Comparison of ENCODE assay signal across 13 cellular contexts in genomic region chr3:58216496-58217197, GRCh38. TPM values are rescaled to one million over a fixed set of nuclear protein-coding genes. Genes with fewer than 3 reads are reported as not detected.
DNase-seq lines count a peak whose midpoint lies in the region; ATAC-seq and TF ChIP-seq lines count a peak whose summit lies in the region.
"Had no signal": no experiment of that assay in that cellular context is flagged by ENCODE, and none has a peak within 500 bp of the region (broad histone marks: within the 10 kb centered on the region; RNA-seq: fewer than 3 reads in every experiment).

No MANE protein-coding gene starts in this region.

- no peak overlapping the region for H3K4ac ChIP-seq in mesenchymal stem cell (ENCODE audit: low read depth in 1 of 2, low read length in 2 of 2)

- H3K18ac ChIP-seq in mesenchymal stem cell (ENCODE audit: low read depth in 1 of 2, low read length in 2 of 2) = no peak overlapping the region

- H2AFZ ChIP-seq in GM23248 (peak overlapping the region; percentile 54; the same call in 1 of the 2 replicates), osteoblast (ENCODE audit: low read length) (no peak overlapping the region), mesenchymal stem cell (ENCODE audit: low read depth, low read length) (no peak overlapping the region)

- H2BK12ac ChIP-seq in mesenchymal stem cell (ENCODE audit: low read length in 2 of 2) = no peak overlapping the region

- POLR2A ChIA-PET in Panc1 (lab: Charles Lee) = interaction anchor here (0.6 kb wide), 2 partner anchors 50 to 193 kb away, joined by 8 to 10 read pairs; no protein-coding TSS in a partner anchor

- H2BK120ac ChIP-seq in mesenchymal stem cell (ENCODE audit: low read depth, low read length) = no peak overlapping the region

- peak; percentile 16 for DNase-seq in GM23248
- DNase-seq in Panc1 (ENCODE audit: low read depth, low spot score) = no peak
- DNase-seq in esophagus squamous epithelium (lab: John Stamatoyannopoulos, UW) = no peak
- no peak for DNase-seq in osteoblast (ENCODE audit: insufficient read length, low spot score, missing footprints)
- no peak for DNase-seq in islet precursor cell
- DNase-seq in mesenchymal stem cell = no peak

- H2BK5ac ChIP-seq in mesenchymal stem cell (ENCODE audit: low read depth, low read length, poor library complexity, severe bottlenecking) = no peak overlapping the region

- H3K4me2 ChIP-seq in GM23248 (ENCODE audit: unreplicated experiment) = no peak overlapping the region
- peak overlapping the region; percentile 76 for H3K4me2 ChIP-seq in osteoblast (ENCODE audit: insufficient read depth, low read length)
- no peak overlapping the region for H3K4me2 ChIP-seq in mesenchymal stem cell (ENCODE audit: low read length, poor library complexity, severe bottlenecking)

- H3K9me3 ChIP-seq in GM23248 (ENCODE audit: low read depth) (no peaks in the 10 kb centered on the region), Panc1 (ENCODE audit: control insufficient read depth, insufficient read depth, low read depth, low read length) (no peaks in the 10 kb centered on the region), esophagus squamous epithelium (no peaks in the 10 kb centered on the region), osteoblast (ENCODE audit: low read depth, low read length) (no peaks in the 10 kb centered on the region), mesenchymal stem cell (ENCODE audit: control insufficient read depth, low read length) (no peaks in the 10 kb centered on the region)
- H3K9me3 ChIP-seq: tibial artery had no signal

- no peak overlapping the region for H3K23ac ChIP-seq in mesenchymal stem cell (ENCODE audit: low read length in 2 of 2)

- no peak overlapping the region for H3K9ac ChIP-seq in GM23248
- H3K9ac ChIP-seq in mesenchymal stem cell (ENCODE audit: low read length) = no peak overlapping the region

- H3K14ac ChIP-seq in mesenchymal stem cell (ENCODE audit: low read length in 2 of 2) = no peak overlapping the region

- H3K79me2 ChIP-seq in GM23248 (ENCODE audit: insufficient read depth) (no peaks in the 10 kb centered on the region), osteoblast (ENCODE audit: insufficient read depth, low read length) (no peaks in the 10 kb centered on the region)

- H2BK15ac ChIP-seq in mesenchymal stem cell (ENCODE audit: low read depth, poor library complexity, severe bottlenecking) = no peak overlapping the region

- WGBS in GM23248 (ENCODE audit: low coverage in 1 of 2, low lambda C conversion rate in 2 of 2, missing lambda C conversion rate in 2 of 2), 2 experiments = 51 to 52% methylated on average over 10 of the region's 10 CpGs
- 47 to 53% methylated on average over 10 of the region's 10 CpGs for WGBS in esophagus squamous epithelium, 2 donors
- 79% methylated on average over 10 of the region's 10 CpGs for WGBS in mesenchymal stem cell

- H3K36me3 ChIP-seq in GM23248 (ENCODE audit: low read depth) = no peaks in the 10 kb centered on the region
- H3K36me3 ChIP-seq in Panc1 (ENCODE audit: control insufficient read depth, insufficient read depth, low read length) = no peaks in the 10 kb centered on the region
- H3K36me3 ChIP-seq in esophagus squamous epithelium = no peaks in the 10 kb centered on the region
- H3K36me3 ChIP-seq in osteoblast (ENCODE audit: insufficient read depth, low read length) = no peaks in the 10 kb centered on the region
- H3K36me3 ChIP-seq in mesenchymal stem cell (ENCODE audit: control insufficient read depth in 1 of 2, insufficient read depth in 2 of 2, low read depth in 1 of 2, low read length in 2 of 2) = no peaks in the 10 kb centered on the region
- H3K36me3 ChIP-seq: tibial artery had no signal

- no peak overlapping the region for H3K27ac ChIP-seq in GM23248
- H3K27ac ChIP-seq in Panc1 (ENCODE audit: low read length) = peak overlapping the region; percentile 17; the same call in 1 of the 2 replicates
- H3K27ac ChIP-seq in esophagus squamous epithelium = peak overlapping the region; percentile 80 to 93 (median 88)
- no peak overlapping the region for H3K27ac ChIP-seq in osteoblast (ENCODE audit: low read depth, low read length)
- H3K27ac ChIP-seq in mesenchymal stem cell (ENCODE audit: low read length, poor library complexity, severe bottlenecking) = no peak overlapping the region

- no TSS peak for BruUV-seq in Panc1 (replicated peaks; lab: Mats Ljungman, UMichigan)

- no peak for TF ChIP-seq CTCF in Panc1 (IDR thresholded peaks at IDR 0.05)
- TF ChIP-seq CTCF in esophagus squamous epithelium (IDR thresholded peaks at IDR 0.05) = no peak
- TF ChIP-seq CTCF in osteoblast (IDR thresholded peaks at IDR 0.05; ENCODE audit: extremely low read depth, low read depth, low read length) = no peak

- intact Hi-C loops in Panc1 (cut with micrococcal nuclease; ENCODE audit: unreplicated experiment) (no loop called here), esophagus squamous epithelium (cut with DNase I) (no loop called here)

- no peaks in the 10 kb centered on the region for H3K4me1 ChIP-seq in GM23248 (ENCODE audit: insufficient read depth)
- H3K4me1 ChIP-seq in Panc1 (ENCODE audit: control insufficient read depth, insufficient read depth, low read length) = peaks cover 7% of the 10 kb centered on the region; the same call in 1 of the 2 replicates
- H3K4me1 ChIP-seq in esophagus squamous epithelium = peaks cover 18 to 55% (median 38%) of the 10 kb centered on the region in 3 donors
- peaks cover 8% of the 10 kb centered on the region for H3K4me1 ChIP-seq in osteoblast (ENCODE audit: insufficient read depth, low read length)
- H3K4me1 ChIP-seq in mesenchymal stem cell (ENCODE audit: control insufficient read depth, insufficient read depth, low read depth, low read length) = peaks cover 6% of the 10 kb centered on the region

- no peak for TF ChIP-seq POLR2A in esophagus squamous epithelium (IDR thresholded peaks at IDR 0.05)

- H3K9me2 ChIP-seq in GM23248 (ENCODE audit: insufficient read depth) = no peaks in the 10 kb centered on the region

- H2AK5ac ChIP-seq in mesenchymal stem cell (ENCODE audit: low read length, severe bottlenecking) = no peak overlapping the region

- ATAC-seq in Panc1 = no peak
- ATAC-seq in HG03039 (IDR thresholded peaks at IDR 0.05; ENCODE audit: unreplicated experiment) = no peak
- ATAC-seq in HG02571 (IDR thresholded peaks at IDR 0.05; ENCODE audit: unreplicated experiment) = no peak

- no peaks in the 10 kb centered on the region for H3K79me1 ChIP-seq in mesenchymal stem cell (replicated peaks; ENCODE audit: low read length, poor library complexity, severe bottlenecking)

- CTCF ChIA-PET in Panc1 (lab: Charles Lee) = interaction anchor here (1.3 kb wide), 1 partner anchor 28 kb away, joined by 12 read pairs; no protein-coding TSS in a partner anchor

- H4K20me1 ChIP-seq in GM23248 (ENCODE audit: insufficient read depth) (no peaks in the 10 kb centered on the region), osteoblast (ENCODE audit: insufficient read depth, low read length) (no peaks in the 10 kb centered on the region)

- no peak overlapping the region for H4K91ac ChIP-seq in mesenchymal stem cell (ENCODE audit: low read length)

- no peak overlapping the region for H4K8ac ChIP-seq in mesenchymal stem cell (ENCODE audit: low read length)

- no peaks in the 10 kb centered on the region for H3F3A ChIP-seq in GM23248 (ENCODE audit: insufficient read depth)

- in situ Hi-C loops in GM23248 (cut with MboI) = no loop called here
- in situ Hi-C loops in Panc1 (cut with HindIII; ENCODE audit: low pct_unique_long_range_greater_than_20kb, low sequenced_read_pairs) = no loop called here

- peaks cover 4% of the 10 kb centered on the region; the same call in 1 of the 2 replicates for H3K27me3 ChIP-seq in GM23248 (replicated peaks; ENCODE audit: insufficient read depth)
- no peaks in the 10 kb centered on the region for H3K27me3 ChIP-seq in Panc1 (ENCODE audit: control insufficient read depth, insufficient read depth, low read length)
- no peaks in the 10 kb centered on the region for H3K27me3 ChIP-seq in esophagus squamous epithelium
- H3K27me3 ChIP-seq in osteoblast (ENCODE audit: insufficient read depth, low read length) = peaks cover 18% of the 10 kb centered on the region
- H3K27me3 ChIP-seq in mesenchymal stem cell (ENCODE audit: control insufficient read depth in 1 of 2, insufficient read depth in 1 of 2, low read length in 2 of 2) = peaks cover 0 to 25% of the 10 kb centered on the region in 2 experiments
- H3K27me3 ChIP-seq: tibial artery had no signal

- H3K4me3 ChIP-seq in GM23248 (no peak overlapping the region), Panc1 (ENCODE audit: low read depth in 2 of 2, low read length in 2 of 2) (no peak overlapping the region), esophagus squamous epithelium (no peak overlapping the region), osteoblast (ENCODE audit: insufficient read depth, low read length) (no peak overlapping the region), mesenchymal stem cell (ENCODE audit: insufficient read depth in 1 of 2, low read depth in 1 of 2, low read length in 2 of 2) (no peak overlapping the region)
- H3K4me3 ChIP-seq: tibial artery had no signal

RNA-seq across cellular contexts. Expression of gene DNASE1L3, which starts 5.9 kb away (rescaled TPM):
- not detected in 2 replicates for total RNA-seq in GM23248 (2014; rRNA removed; shearing (Covaris generic))
- not detected in 2 replicates for polyA plus RNA-seq in GM23248 (2016; fragmentation: Nextera tagmentation; extraction: Ambion mirVana)
- not detected for total RNA-seq in Panc1 (2021; ENCODE audit: unreplicated experiment)
- polyA plus RNA-seq in Panc1 (2012; ENCODE audit: insufficient read length) = not detected
- 10 to 100 TPM in 3 of 4 donors, 1 to 10 TPM in 1; 8.3 to 15.3 (median 11.9) TPM for total RNA-seq in esophagus squamous epithelium
- not detected in 2 replicates for total RNA-seq in osteoblast
- not detected for polyA plus RNA-seq in mesenchymal stem cell (2013, experiment 1 of 2)
- polyA plus RNA-seq in mesenchymal stem cell (2013, experiment 2 of 2) = not detected
- total RNA-seq: H4; T-helper 1 cell treated with Interleukin-12 subunit alpha and Interleukin-12 subunit beta and Interleukin-4 antibody, amounts not matched to agents 30 ng/mL and 1 ng/mL, for 36 hours had no signal
- polyA plus RNA-seq: AG04450; naive thymus-derived CD8-positive, alpha-beta T cell had no signal

RNA-seq across cellular contexts. Expression of gene ABHD6, which starts 20.9 kb away (rescaled TPM):
- 5.3 and 5.8 TPM in 2 replicates for total RNA-seq in GM23248 (2014; rRNA removed; shearing (Covaris generic))
- polyA plus RNA-seq in GM23248 (2016; fragmentation: Nextera tagmentation; extraction: Ambion mirVana) = 4.4 and 4.8 TPM in 2 replicates
- 18.9 TPM for total RNA-seq in Panc1 (2021; ENCODE audit: unreplicated experiment)
- polyA plus RNA-seq in Panc1 (2012; ENCODE audit: insufficient read length) = 17.0 TPM
- 10 to 100 TPM in 1 of 4 donors, 1 to 10 TPM in 3; 5.8 to 16.5 (median 8.9) TPM for total RNA-seq in esophagus squamous epithelium
- total RNA-seq in osteoblast = 5.1 and 5.9 TPM in 2 replicates
- 6.8 TPM for polyA plus RNA-seq in mesenchymal stem cell (2013, experiment 1 of 2)
- 6.5 TPM for polyA plus RNA-seq in mesenchymal stem cell (2013, experiment 2 of 2)

Comparison
In these comparisons a context has a peak if more than half of its experiments do, and no peak if none do; other contexts are left out.
1. H3K27ac ChIP-seq: peak in Panc1 (single experiment) and esophagus squamous epithelium (4 of 4); none in GM23248 (single experiment), osteoblast (single experiment) and mesenchymal stem cell (single experiment).